9 cellular contexts compared by ENCODE assay signal in the genomic region with DNA sequence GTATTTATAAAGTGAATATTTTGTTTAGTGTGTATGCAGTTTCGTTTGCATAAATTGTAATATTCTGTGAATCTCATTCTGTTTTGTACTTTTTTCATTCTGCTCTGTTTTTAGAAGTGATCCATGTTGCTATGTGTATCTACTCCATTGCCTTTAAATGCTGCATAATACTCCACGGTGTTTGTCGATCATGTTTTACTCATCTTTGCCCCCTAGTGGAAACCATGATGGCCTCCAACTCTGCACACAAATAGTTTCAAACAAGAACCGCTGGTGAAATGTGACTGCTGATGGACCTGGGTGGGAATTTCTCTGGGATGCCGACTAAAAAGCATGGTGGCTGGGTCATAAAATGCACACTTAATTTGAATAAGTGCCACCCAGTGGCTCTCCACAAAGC. TPM values are rescaled to one million over a fixed set of nuclear protein-coding genes. Genes with fewer than 3 reads are reported as not detected.
DNase-seq lines count a peak whose midpoint lies in the region; ATAC-seq and TF ChIP-seq lines count a peak whose summit lies in the region.
"Had no signal": no experiment of that assay in that cellular context is flagged by ENCODE, and none has a peak within 500 bp of the region (broad histone marks: within the 10 kb centered on the region; RNA-seq: fewer than 3 reads in every experiment).

No MANE protein-coding gene starts in this region.

- H3K9me3 ChIP-seq in BE2C, result no peaks in the 10 kb centered on the region
- no peaks in the 10 kb centered on the region for H3K9me3 ChIP-seq in Panc1 (ENCODE audit: control insufficient read depth, insufficient read depth, low read depth, low read length)

- CTCF ChIA-PET in Panc1 (lab: Charles Lee), result interaction anchor here (0.7 kb wide), 1 partner anchor 192 kb away, joined by 4 read pairs; no protein-coding TSS in a partner anchor
- CTCF ChIA-PET in activated naive CD4-positive, alpha-beta T cell treated with anti-CD3 and anti-CD28 coated beads, Interleukin-2, amount 10 ng/mL, durations not matched to agents 7 days and 5 days (lab: Charles Lee), result no interaction called here

- H3K27me3 Mint-ChIP-seq in activated naive CD4-positive, alpha-beta T cell treated with anti-CD3 and anti-CD28 coated beads, Interleukin-2, amount 10 ng/mL, durations not matched to agents 7 days and 5 days, result peaks cover 7% of the 10 kb centered on the region

- no TSS peak for BruUV-seq in Panc1 (replicated peaks; lab: Mats Ljungman, UMichigan)

- H3K36me3 ChIP-seq in BE2C (no peaks in the 10 kb centered on the region), H7 (replicated peaks; ENCODE audit: control insufficient read depth, insufficient read depth, low read length) (no peaks in the 10 kb centered on the region), Panc1 (ENCODE audit: control insufficient read depth, insufficient read depth, low read length) (no peaks in the 10 kb centered on the region)

- H3K27ac ChIP-seq in Panc1 (ENCODE audit: low read length), result no peak overlapping the region
- H3K27ac ChIP-seq in coronary artery, result no peak overlapping the region

- H3K27me3 ChIP-seq in BE2C (no peaks in the 10 kb centered on the region), H7 (ENCODE audit: control insufficient read depth, insufficient read depth, low read length) (no peaks in the 10 kb centered on the region; the same call in 1 of the 2 replicates), Panc1 (ENCODE audit: control insufficient read depth, insufficient read depth, low read length) (no peaks in the 10 kb centered on the region)

- H3K4me1 Mint-ChIP-seq in activated naive CD4-positive, alpha-beta T cell treated with anti-CD3 and anti-CD28 coated beads, Interleukin-2, amount 10 ng/mL, durations not matched to agents 7 days and 5 days, result no peaks in the 10 kb centered on the region

- no peaks in the 10 kb centered on the region for H3K36me3 Mint-ChIP-seq in activated naive CD4-positive, alpha-beta T cell treated with anti-CD3 and anti-CD28 coated beads, Interleukin-2, amount 10 ng/mL, durations not matched to agents 7 days and 5 days

- ATAC-seq in Panc1, result peak; percentile 69; the same call in 1 of the 2 replicates
- no peak for ATAC-seq in HG03108 (IDR thresholded peaks at IDR 0.05; ENCODE audit: unreplicated experiment)

- POLR2A ChIA-PET in Panc1 (lab: Charles Lee), result no interaction called here

- no peak for DNase-seq in BE2C
- peak; percentile 43 for DNase-seq in H7
- DNase-seq in Panc1 (ENCODE audit: low read depth, low spot score), result no peak
- DNase-seq in foreskin fibroblast, result peak in 1 of 2 donors; percentile 34
- no peak for DNase-seq in activated naive CD4-positive, alpha-beta T cell treated with anti-CD3 and anti-CD28 coated beads, Interleukin-2, amount 10 ng/mL, durations not matched to agents 7 days and 5 days
- DNase-seq in coronary artery (ENCODE audit: low spot score), result no peak
- DNase-seq in activated naive CD4-positive, alpha-beta T cell treated with Interleukin-2 at 50 U/mL for 16 hours, result no peak
- DNase-seq: T-helper 2 cell had no signal

- H3K4me3 ChIP-seq in BE2C (ENCODE audit: low read depth, low read length), result no peak overlapping the region
- no peak overlapping the region for H3K4me3 ChIP-seq in H7 (ENCODE audit: insufficient read depth, low read depth, low read length)
- no peak overlapping the region for H3K4me3 ChIP-seq in Panc1 (ENCODE audit: low read depth in 2 of 2, low read length in 2 of 2)
- no peak overlapping the region for H3K4me3 ChIP-seq in foreskin fibroblast (ENCODE audit: low read depth in 1 of 2, low read length in 2 of 2)
- no peak overlapping the region for H3K4me3 ChIP-seq in coronary artery

- no peak overlapping the region for H3K27ac Mint-ChIP-seq in activated naive CD4-positive, alpha-beta T cell treated with anti-CD3 and anti-CD28 coated beads, Interleukin-2, amount 10 ng/mL, durations not matched to agents 7 days and 5 days

- H3K9me3 Mint-ChIP-seq in activated naive CD4-positive, alpha-beta T cell treated with anti-CD3 and anti-CD28 coated beads, Interleukin-2, amount 10 ng/mL, durations not matched to agents 7 days and 5 days, result no peaks in the 10 kb centered on the region

- TF ChIP-seq CTCF in BE2C (IDR thresholded peaks at IDR 0.05; ENCODE audit: low read depth, low read length), result peak; percentile 63
- TF ChIP-seq CTCF in Panc1 (IDR thresholded peaks at IDR 0.05), result peak; percentile 68
- TF ChIP-seq CTCF in foreskin fibroblast (IDR thresholded peaks at IDR 0.05; ENCODE audit: low read depth, low read length), result peak; percentile 58
- no peak for TF ChIP-seq CTCF in coronary artery (IDR thresholded peaks at IDR 0.05)

- in situ Hi-C loops in Panc1 (cut with HindIII; ENCODE audit: low pct_unique_long_range_greater_than_20kb, low sequenced_read_pairs), result no loop called here

- H3K4me1 ChIP-seq in BE2C, result no peaks in the 10 kb centered on the region
- H3K4me1 ChIP-seq in Panc1 (ENCODE audit: control insufficient read depth, insufficient read depth, low read length), result no peaks in the 10 kb centered on the region

- intact Hi-C loops in Panc1 (cut with micrococcal nuclease; ENCODE audit: unreplicated experiment), result loop anchor here (2.0 to 5.0 kb wide), 2 partner anchors 69 to 181 kb away; no protein-coding TSS in a partner anchor

- H3K4me3 Mint-ChIP-seq in activated naive CD4-positive, alpha-beta T cell treated with anti-CD3 and anti-CD28 coated beads, Interleukin-2, amount 10 ng/mL, durations not matched to agents 7 days and 5 days, result no peak overlapping the region

RNA-seq across cellular contexts. Expression of gene SKOR2, which starts 32.0 kb away (rescaled TPM):
- polyA plus RNA-seq in BE2C (2012; ENCODE audit: insufficient read depth, insufficient read length, low read depth), result not detected
- total RNA-seq in H7 (2014; rRNA removed; shearing (Covaris generic)), result 0.07 and 0.15 TPM in 2 replicates
- total RNA-seq in Panc1 (2021; ENCODE audit: unreplicated experiment), result not detected
- polyA plus RNA-seq in Panc1 (2012; ENCODE audit: insufficient read length), result not detected
